Comparison of ENCODE assay signal across 39 cellular contexts in the genomic region with DNA sequence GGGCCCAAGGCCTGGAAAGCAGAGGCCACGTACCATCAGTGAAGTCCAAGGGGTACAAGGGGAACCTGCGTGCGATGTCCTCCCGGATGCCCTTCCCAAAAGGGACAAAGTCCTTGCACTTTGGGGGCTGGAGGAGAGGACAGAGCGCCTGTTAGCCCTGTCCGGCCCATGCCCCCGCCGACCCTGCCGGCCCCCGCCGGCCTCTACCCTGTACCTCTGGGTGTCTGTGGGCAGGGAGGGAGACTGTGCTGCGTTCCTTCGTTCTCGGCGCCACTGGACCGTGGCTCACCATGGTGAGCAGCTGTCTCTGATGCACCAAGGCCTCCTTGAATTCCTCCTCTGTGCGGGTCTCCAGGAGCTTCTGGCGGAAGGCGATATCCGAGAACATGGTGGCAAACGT. TPM values are rescaled to one million over a fixed set of nuclear protein-coding genes. Genes with fewer than 3 reads are reported as not detected.
"Had no signal": no experiment of that assay in that cellular context is flagged by ENCODE, and none has a peak within 500 bp of the region (broad histone marks: within the 10 kb centered on the region; RNA-seq: fewer than 3 reads in every experiment).

No MANE protein-coding gene starts in this region.

- ATAC-seq: activated CD8-positive, alpha-beta T cell treated with anti-CD3 and anti-CD28 coated beads for 36 hours; activated naive CD8-positive, alpha-beta T cell treated with anti-CD3 and anti-CD28 coated beads, Interleukin-2, amount 50 U/mL, for 24 hours; activated T-cell treated with anti-CD3 and anti-CD28 coated beads, Interleukin-2, amount 50 U/mL, for 4 hours; activated T-cell treated with anti-CD3 and anti-CD28 coated beads, Interleukin-2, amount 50 U/mL, for 72 hours had no signal

- H3K4me3 ChIP-seq: ascending aorta, cardiac muscle cell had no signal

- H3K4me1 Mint-ChIP-seq: activated B cell treated with CpG ODN at 0.5 μM for 24 hours; activated CD4-positive, alpha-beta T cell treated with anti-CD3 and anti-CD28 coated beads, Interleukin-2, amount 10 ng/mL, durations not matched to agents 24 days and 14 days; activated naive CD4-positive, alpha-beta T cell treated with anti-CD3 and anti-CD28 coated beads, Interleukin-2, amount 10 ng/mL, durations not matched to agents 7 days and 5 days; activated naive CD4-positive, alpha-beta T cell treated with anti-CD3 and anti-CD28 coated beads, Interleukin-2, amount 50 U/mL, for 24 hours; activated naive CD8-positive, alpha-beta T cell treated with anti-CD3 and anti-CD28 coated beads, Interleukin-2, amount 10 ng/mL, durations not matched to agents 7 days and 5 days; activated naive CD8-positive, alpha-beta T cell treated with anti-CD3 and anti-CD28 coated beads, Interleukin-2, amount 50 U/mL, for 24 hours; brain; central memory CD8-positive, alpha-beta T cell had no signal

- H3K4me3 Mint-ChIP-seq: activated B cell treated with CpG ODN at 0.5 μM for 24 hours; activated CD4-positive, alpha-beta memory T cell treated with anti-CD3 and anti-CD28 coated beads for 36 hours; activated CD4-positive, alpha-beta T cell treated with anti-CD3 and anti-CD28 coated beads, Interleukin-2, amount 10 ng/mL, durations not matched to agents 24 days and 14 days; activated CD8-positive, alpha-beta T cell treated with anti-CD3 and anti-CD28 coated beads for 36 hours; activated naive CD4-positive, alpha-beta T cell treated with anti-CD3 and anti-CD28 coated beads, Interleukin-2, amount 10 ng/mL, durations not matched to agents 7 days and 5 days; activated naive CD4-positive, alpha-beta T cell treated with anti-CD3 and anti-CD28 coated beads, Interleukin-2, amount 50 U/mL, for 24 hours; activated naive CD8-positive, alpha-beta T cell; activated naive CD8-positive, alpha-beta T cell treated with anti-CD3 and anti-CD28 coated beads, Interleukin-2, amount 10 ng/mL, durations not matched to agents 7 days and 5 days; activated naive CD8-positive, alpha-beta T cell treated with anti-CD3 and anti-CD28 coated beads, Interleukin-2, amount 50 U/mL, for 24 hours; activated T-cell treated with anti-CD3 and anti-CD28 coated beads, Interleukin-2, amount 50 U/mL, for 4 hours; activated T-cell treated with anti-CD3 and anti-CD28 coated beads, Interleukin-2, amount 50 U/mL, for 72 hours; activated T-helper 1 cell treated with anti-CD3 and anti-CD28 coated beads, Interleukin-12 subunit alpha, Interleukin-12 subunit beta, Interleukin-2, Interleukin-4 antibody, amounts not matched to agents 30 ng/mL and 10 ng/mL and 1 ng/mL, durations not matched to agents 14 hours and 24 hours and 36 hours; brain; central memory CD8-positive, alpha-beta T cell; T-helper 1 cell treated with Interleukin-12 subunit alpha and Interleukin-12 subunit beta and Interleukin-4 antibody, amounts not matched to agents 30 μg/mL and 1 μg/mL, for 36 hours; T-helper 2 cell treated with Interferon-gamma antibody and Interleukin-4, amounts not matched to agents 5 μg/mL and 100 μg/mL, for 36 hours had no signal

- H3K9me3 Mint-ChIP-seq: activated B cell treated with CpG ODN at 0.5 μM for 24 hours; activated CD4-positive, alpha-beta memory T cell treated with anti-CD3 and anti-CD28 coated beads for 36 hours; activated CD4-positive, alpha-beta T cell treated with anti-CD3 and anti-CD28 coated beads, Interleukin-2, amount 10 ng/mL, durations not matched to agents 24 days and 14 days; activated CD8-positive, alpha-beta T cell treated with anti-CD3 and anti-CD28 coated beads for 36 hours; activated naive CD4-positive, alpha-beta T cell treated with anti-CD3 and anti-CD28 coated beads, Interleukin-2, amount 10 ng/mL, durations not matched to agents 7 days and 5 days; activated naive CD4-positive, alpha-beta T cell treated with anti-CD3 and anti-CD28 coated beads, Interleukin-2, amount 50 U/mL, for 24 hours; activated naive CD8-positive, alpha-beta T cell treated with anti-CD3 and anti-CD28 coated beads, Interleukin-2, amount 10 ng/mL, durations not matched to agents 7 days and 5 days; activated naive CD8-positive, alpha-beta T cell treated with anti-CD3 and anti-CD28 coated beads, Interleukin-2, amount 50 U/mL, for 24 hours; activated T-cell treated with anti-CD3 and anti-CD28 coated beads, Interleukin-2, amount 50 U/mL, for 4 hours; activated T-cell treated with anti-CD3 and anti-CD28 coated beads, Interleukin-2, amount 50 U/mL, for 72 hours; activated T-helper 1 cell treated with anti-CD3 and anti-CD28 coated beads, Interleukin-12 subunit alpha, Interleukin-12 subunit beta, Interleukin-2, Interleukin-4 antibody, amounts not matched to agents 30 ng/mL and 10 ng/mL and 1 ng/mL, durations not matched to agents 14 hours and 24 hours and 36 hours; activated T-helper 2 cell treated with anti-CD3 and anti-CD28 coated beads, Interferon-gamma antibody, Interleukin-2, Interleukin-4, amounts not matched to agents 10 μg/mL and 5 μg/mL and 100 μg/mL, durations not matched to agents 14 hours and 24 hours and 36 hours; brain; central memory CD8-positive, alpha-beta T cell; T-helper 1 cell treated with Interleukin-12 subunit alpha and Interleukin-12 subunit beta and Interleukin-4 antibody, amounts not matched to agents 30 μg/mL and 1 μg/mL, for 36 hours; T-helper 2 cell treated with Interferon-gamma antibody and Interleukin-4, amounts not matched to agents 5 μg/mL and 100 μg/mL, for 36 hours had no signal

- H3K27ac ChIP-seq: ascending aorta, cardiac muscle cell, VCaP had no signal

- H3K27me3 ChIP-seq: ascending aorta had no signal

- H3K36me3 Mint-ChIP-seq: activated naive CD4-positive, alpha-beta T cell treated with anti-CD3 and anti-CD28 coated beads, Interleukin-2, amount 10 ng/mL, durations not matched to agents 7 days and 5 days; activated naive CD4-positive, alpha-beta T cell treated with anti-CD3 and anti-CD28 coated beads, Interleukin-2, amount 50 U/mL, for 24 hours; activated naive CD8-positive, alpha-beta T cell; activated naive CD8-positive, alpha-beta T cell treated with anti-CD3 and anti-CD28 coated beads, Interleukin-2, amount 10 ng/mL, durations not matched to agents 7 days and 5 days; brain had no signal

- DNase-seq: activated B cell treated with CpG ODN at 0.5 μM for 24 hours; activated CD4-positive, alpha-beta memory T cell treated with anti-CD3 and anti-CD28 coated beads for 36 hours; activated CD4-positive, alpha-beta T cell treated with anti-CD3 and anti-CD28 coated beads for 4 hours; activated CD4-positive, alpha-beta T cell treated with anti-CD3 and anti-CD28 coated beads, Interleukin-2, amount 10 ng/mL, durations not matched to agents 24 days and 14 days; activated CD4-positive, alpha-beta T cell treated with anti-CD3 and anti-CD28 coated beads, Interleukin-2, amount 50 U/mL, for 1 hour; activated CD4-positive, alpha-beta T cell treated with anti-CD3 and anti-CD28 coated beads, Interleukin-2, amount 50 U/mL, for 4 hours; activated CD4-positive, CD25-positive, alpha-beta regulatory T cell treated with anti-CD3 and anti-CD28 coated beads, Interleukin-2, amount 50 U/mL, for 72 hours; activated CD8-positive, alpha-beta memory T cell treated with anti-CD3 and anti-CD28 coated beads, Interleukin-2, amount 50 U/mL, for 4 hours; activated CD8-positive, alpha-beta T cell treated with anti-CD3 and anti-CD28 coated beads for 36 hours; activated effector memory CD4-positive, alpha-beta T cell treated with Interleukin-2 at 50 U/mL for 16 hours; activated gamma-delta T cell; activated naive CD4-positive, alpha-beta T cell treated with anti-CD3 and anti-CD28 coated beads, Interleukin-2, amount 10 ng/mL, durations not matched to agents 7 days and 5 days; activated naive CD4-positive, alpha-beta T cell treated with Interleukin-2 at 50 U/mL for 16 hours; activated naive CD8-positive, alpha-beta T cell treated with anti-CD3 and anti-CD28 coated beads, Interleukin-2, amount 10 ng/mL, durations not matched to agents 7 days and 5 days; activated naive CD8-positive, alpha-beta T cell treated with anti-CD3 and anti-CD28 coated beads, Interleukin-2, amount 50 U/mL, for 24 hours; activated T-cell treated with anti-CD3 and anti-CD28 coated beads for 4 hours; activated T-cell treated with anti-CD3 and anti-CD28 coated beads, Interleukin-2, amount 50 U/mL, for 1 hour; activated T-cell treated with anti-CD3 and anti-CD28 coated beads, Interleukin-2, amount 50 U/mL, for 4 hours; activated T-cell treated with anti-CD3 and anti-CD28 coated beads, Interleukin-2, amount 50 U/mL, for 72 hours; amygdala; anterior cingulate cortex; caudate nucleus; cerebellar nuclear complex; T-helper 1 cell; T-helper 2 cell; T-helper 9 cell had no signal

- H3K36me3 ChIP-seq: ascending aorta, cardiac muscle cell had no signal

- H3K9me3 ChIP-seq: ascending aorta had no signal

- H3K27ac Mint-ChIP-seq: activated B cell treated with CpG ODN at 0.5 μM for 24 hours; activated CD4-positive, alpha-beta memory T cell treated with anti-CD3 and anti-CD28 coated beads for 36 hours; activated CD4-positive, alpha-beta T cell treated with anti-CD3 and anti-CD28 coated beads, Interleukin-2, amount 10 ng/mL, durations not matched to agents 24 days and 14 days; activated CD8-positive, alpha-beta T cell treated with anti-CD3 and anti-CD28 coated beads for 36 hours; activated naive CD4-positive, alpha-beta T cell treated with anti-CD3 and anti-CD28 coated beads, Interleukin-2, amount 10 ng/mL, durations not matched to agents 7 days and 5 days; activated naive CD4-positive, alpha-beta T cell treated with anti-CD3 and anti-CD28 coated beads, Interleukin-2, amount 50 U/mL, for 24 hours; activated naive CD8-positive, alpha-beta T cell; activated naive CD8-positive, alpha-beta T cell treated with anti-CD3 and anti-CD28 coated beads, Interleukin-2, amount 10 ng/mL, durations not matched to agents 7 days and 5 days; activated naive CD8-positive, alpha-beta T cell treated with anti-CD3 and anti-CD28 coated beads, Interleukin-2, amount 50 U/mL, for 24 hours; activated T-cell treated with anti-CD3 and anti-CD28 coated beads, Interleukin-2, amount 50 U/mL, for 72 hours; activated T-helper 1 cell treated with anti-CD3 and anti-CD28 coated beads, Interleukin-12 subunit alpha, Interleukin-12 subunit beta, Interleukin-2, Interleukin-4 antibody, amounts not matched to agents 30 ng/mL and 10 ng/mL and 1 ng/mL, durations not matched to agents 14 hours and 24 hours and 36 hours; activated T-helper 2 cell treated with anti-CD3 and anti-CD28 coated beads, Interferon-gamma antibody, Interleukin-2, Interleukin-4, amounts not matched to agents 10 μg/mL and 5 μg/mL and 100 μg/mL, durations not matched to agents 14 hours and 24 hours and 36 hours; brain; T-helper 1 cell treated with Interleukin-12 subunit alpha and Interleukin-12 subunit beta and Interleukin-4 antibody, amounts not matched to agents 30 μg/mL and 1 μg/mL, for 36 hours; T-helper 2 cell treated with Interferon-gamma antibody and Interleukin-4, amounts not matched to agents 5 μg/mL and 100 μg/mL, for 36 hours had no signal

- H3K4me1 ChIP-seq: ascending aorta had no signal

- FAIRE-seq: bronchial epithelial cell, TTC549 had no signal

RNA-seq across cellular contexts. Expression of a gene that starts 7.9 kb away (rescaled TPM):
- polyA plus RNA-seq: cardiac muscle cell had no signal
